Comparison of ENCODE assay signal across 8 cellular contexts in genomic region chr13:94549241-94550029, GRCh38. TPM values are rescaled to one million over a fixed set of nuclear protein-coding genes. Genes with fewer than 3 reads are reported as not detected.
DNase-seq lines count a peak whose midpoint lies in the region; ATAC-seq, FAIRE-seq and TF ChIP-seq lines count a peak whose summit lies in the region.

No MANE protein-coding gene starts in this region.

- TF ChIP-seq CTCF in astrocyte (IDR thresholded peaks at IDR 0.05; ENCODE audit: insufficient read depth, low read depth, low read length), result no peak

- H3K27ac ChIP-seq in astrocyte (ENCODE audit: low read depth, low read length), result peak overlapping the region; percentile 76
- peak overlapping the region; percentile 94 for H3K27ac ChIP-seq in rectal smooth muscle tissue (ENCODE audit: low read depth, low read length)
- H3K27ac ChIP-seq in aorta (ENCODE audit: low read depth in 1 of 2, low read length in 2 of 2), result peak overlapping the region; percentile 72 to 91

- no peaks in the 10 kb centered on the region for H3K27me3 ChIP-seq in astrocyte (ENCODE audit: insufficient read depth, low read length)
- no peaks in the 10 kb centered on the region for H3K27me3 ChIP-seq in rectal smooth muscle tissue (ENCODE audit: control insufficient read depth, insufficient read depth, low read length)
- H3K27me3 ChIP-seq in aorta (ENCODE audit: control insufficient read depth in 1 of 2, insufficient read depth in 2 of 2, low read length in 1 of 2), result no peaks in the 10 kb centered on the region

- DNase-seq in NCI-H187 treated with DMSO at 0.1 percent for 48 hours (lab: John Stamatoyannopoulos, UW) (peak; percentile 93), T-helper 22 cell (ENCODE audit: low read depth) (peak; percentile 76), astrocyte (ENCODE audit: low read depth) (peak; percentile 92), hepatic stellate cell (ENCODE audit: low spot score) (peak; percentile 90), aorta (peak; percentile 94 to 97)

- H3K4me3 ChIP-seq in astrocyte (ENCODE audit: insufficient read depth, low read depth, low read length) (peak overlapping the region; percentile 84), rectal smooth muscle tissue (ENCODE audit: low read length) (peak overlapping the region; percentile 92), aorta (ENCODE audit: low read length in 2 of 2) (peak overlapping the region; percentile 59 to 74)

- H3K4me1 Mint-ChIP-seq in astrocyte (ENCODE audit: low read depth, unreplicated experiment), result peaks cover 8% of the 10 kb centered on the region

- peaks cover 4% of the 10 kb centered on the region for H3K9me3 Mint-ChIP-seq in astrocyte (ENCODE audit: unreplicated experiment)

- no peaks in the 10 kb centered on the region for H3K79me2 ChIP-seq in astrocyte (ENCODE audit: insufficient read depth, low read length)

- 0 to 1% methylated on average over 64 of the region's 64 CpGs for WGBS in aorta, 2 donors

- H2AFZ ChIP-seq in astrocyte (ENCODE audit: low read depth, low read length), result peak overlapping the region; percentile 99

- peak; percentile 86 for FAIRE-seq in astrocyte (lab: Jason Lieb, UNC)

- H3K9ac ChIP-seq in astrocyte (ENCODE audit: low read length) (peak overlapping the region; percentile 88), rectal smooth muscle tissue (ENCODE audit: low read length) (peak overlapping the region; percentile 96)

- no peaks in the 10 kb centered on the region for H4K20me1 ChIP-seq in astrocyte (ENCODE audit: insufficient read depth, low read length)

- peak overlapping the region; percentile 97 for H3K4me3 Mint-ChIP-seq in astrocyte (ENCODE audit: unreplicated experiment)

- peak overlapping the region; percentile 97 for H3K27ac Mint-ChIP-seq in astrocyte (ENCODE audit: unreplicated experiment)

- H3K27me3 Mint-ChIP-seq in astrocyte (ENCODE audit: low read depth, unreplicated experiment), result no peaks in the 10 kb centered on the region

- ATAC-seq in GM18498 (IDR thresholded peaks at IDR 0.05; ENCODE audit: unreplicated experiment) (peak; percentile 93), HG02938 (IDR thresholded peaks at IDR 0.05; ENCODE audit: unreplicated experiment) (peak; percentile 87), aorta (ENCODE audit: low FRiP score) (peak; percentile 95)

- H3K4me1 ChIP-seq in astrocyte (ENCODE audit: insufficient read depth, low read length) (peaks cover 10% of the 10 kb centered on the region), rectal smooth muscle tissue (ENCODE audit: control insufficient read depth, insufficient read depth, low read length) (peaks cover 8% of the 10 kb centered on the region), aorta (ENCODE audit: control insufficient read depth in 1 of 2, insufficient read depth in 2 of 2, low read length in 2 of 2) (peaks cover 0 to 2% of the 10 kb centered on the region in 2 donors)

- H3K9me3 ChIP-seq in astrocyte (ENCODE audit: insufficient read depth, low read depth, low read length) (no peaks in the 10 kb centered on the region), aorta (ENCODE audit: control insufficient read depth, low read length) (no peaks in the 10 kb centered on the region)

- peak overlapping the region; percentile 91 for H3K4me2 ChIP-seq in astrocyte (ENCODE audit: low read length)

- intact Hi-C loops in aorta (cut with DNase I), result loop anchor here (1.0 to 5.0 kb wide), 2 partner anchors 43 to 47 kb away; partner anchors contain the start of gene TGDS (in 1 of the 2)

- no peaks in the 10 kb centered on the region for H3K36me3 Mint-ChIP-seq in astrocyte (ENCODE audit: low read depth, unreplicated experiment)

- no peaks in the 10 kb centered on the region for H3K36me3 ChIP-seq in astrocyte (ENCODE audit: insufficient read depth, low read length)
- no peaks in the 10 kb centered on the region for H3K36me3 ChIP-seq in rectal smooth muscle tissue (ENCODE audit: control insufficient read depth, insufficient read depth, low read length)
- H3K36me3 ChIP-seq in aorta (ENCODE audit: control insufficient read depth in 1 of 2, insufficient read depth in 2 of 2, low read length in 1 of 2), result no peaks in the 10 kb centered on the region

RNA-seq across cellular contexts. Expression of gene TGDS, which starts 46.5 kb away (rescaled TPM):
- total RNA-seq in astrocyte, result 11.5 and 11.7 TPM in 2 replicates
- 10 to 100 TPM in 1 of 2 donors, 1 to 10 TPM in 1; 8.9 to 10.4 TPM for total RNA-seq in aorta
- polyA plus RNA-seq in aorta, result 1 to 10 TPM; 8.4 to 8.8 TPM

RNA-seq across cellular contexts. Expression of gene GPR180, which starts 52.2 kb away (rescaled TPM):
- 10.0 and 10.5 TPM in 2 replicates for total RNA-seq in astrocyte
- total RNA-seq in aorta, result 1 to 10 TPM; 5.3 to 6.6 TPM
- 1 to 10 TPM; 2.0 to 2.6 TPM for polyA plus RNA-seq in aorta

Comparison
In these comparisons a context has a peak if more than half of its experiments do, and no peak if none do; other contexts are left out.
1. Peak in every context shown above with its lines: DNase-seq, ATAC-seq, H3K4me3 ChIP-seq and H3K27ac ChIP-seq.